In genomic region chr11:45102810-45103621, GRCh38 we compare ENCODE assay signal across 8 cellular contexts. TPM values are rescaled to one million over a fixed set of nuclear protein-coding genes. Genes with fewer than 3 reads are reported as not detected.
DNase-seq lines count a peak whose midpoint lies in the region; ATAC-seq and TF ChIP-seq lines count a peak whose summit lies in the region.

No MANE protein-coding gene starts in this region.

- no peaks in the 10 kb centered on the region for H3K36me3 ChIP-seq in thoracic aorta

- DNase-seq in AG09309 (ENCODE audit: low read depth) (peak; percentile 57), NOMO-1 treated with DMSO at 0.1 percent for 48 hours (lab: John Stamatoyannopoulos, UW; ENCODE audit: unreplicated experiment) (peak; percentile 65), epithelial cell of prostate (ENCODE audit: low read depth, low spot score) (no peak), thoracic aorta (ENCODE audit: low spot score) (no peak)
- DNase-seq in activated CD8-positive, alpha-beta memory T cell treated with anti-CD3 and anti-CD28 coated beads, Interleukin-2, amount 10 ng/mL, durations not matched to agents 7 days and 5 days: peak; percentile 86

- peak overlapping the region; percentile 85 for H3K27ac Mint-ChIP-seq in activated CD8-positive, alpha-beta memory T cell treated with anti-CD3 and anti-CD28 coated beads, Interleukin-2, amount 10 ng/mL, durations not matched to agents 7 days and 5 days
- peak overlapping the region in 1 of 3 experiments; percentile 3 for H3K27ac Mint-ChIP-seq in nephron

- H3K4me3 ChIP-seq in AG09309 (ENCODE audit: control insufficient read depth, low read depth, low read length) (no peak overlapping the region), thoracic aorta (peak overlapping the region; percentile 13)

- H3K9me3 Mint-ChIP-seq in activated CD8-positive, alpha-beta memory T cell treated with anti-CD3 and anti-CD28 coated beads, Interleukin-2, amount 10 ng/mL, durations not matched to agents 7 days and 5 days (ENCODE audit: low read depth): no peaks in the 10 kb centered on the region
- no peaks in the 10 kb centered on the region for H3K9me3 Mint-ChIP-seq in nephron

- CTCF ChIA-PET in activated CD8-positive, alpha-beta memory T cell treated with anti-CD3 and anti-CD28 coated beads, Interleukin-2, amount 10 ng/mL, durations not matched to agents 7 days and 5 days (lab: Charles Lee): interaction anchor here (0.6 to 20.4 kb wide), 36 partner anchors 8 to 493 kb away, joined by 3 to 622 read pairs (median 5); partner anchors contain the start of gene TP53I11

- H3K4me3 Mint-ChIP-seq in activated CD8-positive, alpha-beta memory T cell treated with anti-CD3 and anti-CD28 coated beads, Interleukin-2, amount 10 ng/mL, durations not matched to agents 7 days and 5 days: peak overlapping the region; percentile 66
- no peak overlapping the region for H3K4me3 Mint-ChIP-seq in nephron

- peaks cover 23% of the 10 kb centered on the region for H3K27me3 Mint-ChIP-seq in activated CD8-positive, alpha-beta memory T cell treated with anti-CD3 and anti-CD28 coated beads, Interleukin-2, amount 10 ng/mL, durations not matched to agents 7 days and 5 days
- peaks cover 51% of the 10 kb centered on the region for H3K27me3 Mint-ChIP-seq in nephron (ENCODE audit: low read depth)

- no peaks in the 10 kb centered on the region for H3K36me3 Mint-ChIP-seq in activated CD8-positive, alpha-beta memory T cell treated with anti-CD3 and anti-CD28 coated beads, Interleukin-2, amount 10 ng/mL, durations not matched to agents 7 days and 5 days
- H3K36me3 Mint-ChIP-seq in nephron (ENCODE audit: low read depth): no peaks in the 10 kb centered on the region

- TF ChIP-seq CTCF in AG09309 (IDR thresholded peaks at IDR 0.05; ENCODE audit: control insufficient read depth, insufficient read depth, low read depth, low read length, missing control alignments): peak; percentile 97
- peak; percentile 92 to 94 (median 93) for TF ChIP-seq CTCF in nephron (IDR thresholded peaks at IDR 0.05; ENCODE audit: unreplicated experiment in 3 of 3)
- TF ChIP-seq CTCF in thoracic aorta (IDR thresholded peaks at IDR 0.05): peak; percentile 95

- ATAC-seq in GM18517 (IDR thresholded peaks at IDR 0.05; ENCODE audit: unreplicated experiment) (peak; percentile 94), HG03139 (IDR thresholded peaks at IDR 0.05; ENCODE audit: unreplicated experiment) (peak; percentile 49), thoracic aorta (ENCODE audit: insufficient number of reproducible peaks, low FRiP score, low read depth) (peak; percentile 37)
- ATAC-seq in activated CD8-positive, alpha-beta memory T cell treated with anti-CD3 and anti-CD28 coated beads, Interleukin-2, amount 10 ng/mL, durations not matched to agents 7 days and 5 days: peak; percentile 99

- H3K4me1 ChIP-seq in thoracic aorta (ENCODE audit: control insufficient read depth in 1 of 2, low read depth in 2 of 2): peaks cover 2 to 13% of the 10 kb centered on the region in 2 donors

- no peaks in the 10 kb centered on the region for H3K27me3 ChIP-seq in thoracic aorta (replicated peaks; ENCODE audit: insufficient read depth)

- peaks cover 13% of the 10 kb centered on the region for H3K4me1 Mint-ChIP-seq in activated CD8-positive, alpha-beta memory T cell treated with anti-CD3 and anti-CD28 coated beads, Interleukin-2, amount 10 ng/mL, durations not matched to agents 7 days and 5 days
- H3K4me1 Mint-ChIP-seq in nephron: no peaks in the 10 kb centered on the region

- no peaks in the 10 kb centered on the region for H3K9me3 ChIP-seq in thoracic aorta

- H3K27ac ChIP-seq in epithelial cell of prostate: peak overlapping the region; percentile 30
- no peak overlapping the region for H3K27ac ChIP-seq in thoracic aorta

RNA-seq across cellular contexts. Expression of gene PRDM11, which starts 43.4 kb away (rescaled TPM):
- total RNA-seq in activated CD8-positive, alpha-beta memory T cell treated with anti-CD3 and anti-CD28 coated beads, Interleukin-2, amount 10 ng/mL, durations not matched to agents 7 days and 5 days: 1 to 10 TPM; 2.5 to 4.6 TPM
- total RNA-seq in thoracic aorta: 10 to 100 TPM; 23.8 to 30.5 TPM

Comparison
In these comparisons a context has a peak if more than half of its experiments do, and no peak if none do; other contexts are left out.
1. DNase-seq: peak in AG09309 (single experiment), NOMO-1 treated with DMSO at 0.1 percent for 48 hours (single experiment) and activated CD8-positive, alpha-beta memory T cell treated with anti-CD3 and anti-CD28 coated beads, Interleukin-2, amount 10 ng/mL, durations not matched to agents 7 days and 5 days (single experiment); none in epithelial cell of prostate (single experiment) and thoracic aorta (single experiment).
2. ATAC-seq: peak in every context shown above with its lines; median percentile 99 in activated CD8-positive, alpha-beta memory T cell treated with anti-CD3 and anti-CD28 coated beads, Interleukin-2, amount 10 ng/mL, durations not matched to agents 7 days and 5 days; 94 in GM18517; 49 in HG03139; 37 in thoracic aorta.
3. RNA of gene PRDM11, which starts 43.4 kb away (total RNA-seq): 23.8 to 30.5 TPM in thoracic aorta; 2.5 to 4.6 TPM in activated CD8-positive, alpha-beta memory T cell treated with anti-CD3 and anti-CD28 coated beads, Interleukin-2, amount 10 ng/mL, durations not matched to agents 7 days and 5 days; every median in the first group is over 4 times any median in the second.
4. Peak in every context shown above with its lines, with median percentiles within 50 percentile points of each other: CTCF ChIP-seq.